26 cellular contexts compared by ENCODE assay signal in the genomic region with DNA sequence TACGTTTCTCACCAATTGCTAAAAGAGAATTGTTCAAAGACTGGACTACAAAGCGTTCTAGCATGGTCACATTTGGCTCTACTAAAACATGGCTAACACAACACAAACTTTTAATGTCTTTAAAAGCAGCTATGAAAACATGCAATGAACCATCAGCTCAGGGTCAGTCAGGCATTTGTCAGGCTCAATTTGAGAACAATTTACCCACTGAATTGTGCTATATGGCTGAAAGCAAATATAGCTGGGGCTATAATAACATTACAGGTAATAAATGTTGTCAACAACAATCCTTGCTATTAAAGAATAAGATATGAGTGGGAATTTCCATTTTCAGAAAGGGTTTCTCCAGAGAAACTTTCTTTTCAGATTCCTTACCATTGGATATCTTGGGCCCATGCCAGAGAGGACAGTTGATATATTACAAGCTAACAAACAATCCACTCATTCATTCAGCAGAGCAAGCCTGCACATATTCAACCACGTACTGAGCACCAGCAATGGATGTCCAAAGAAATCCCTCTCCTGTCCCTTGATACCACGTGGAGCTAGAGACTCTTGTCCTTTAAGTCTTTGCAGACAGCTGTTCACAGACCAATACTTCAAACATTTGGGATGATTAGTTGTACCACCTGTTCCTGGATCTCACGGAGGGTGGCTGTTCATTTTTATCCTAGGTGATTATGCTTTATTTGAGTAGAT.
DNase-seq lines count a peak whose midpoint lies in the region; ATAC-seq and TF ChIP-seq lines count a peak whose summit lies in the region.
"Had no signal": no experiment of that assay in that cellular context is flagged by ENCODE, and none has a peak within 500 bp of the region (broad histone marks: within the 10 kb centered on the region; RNA-seq: fewer than 3 reads in every experiment).

No MANE protein-coding gene starts in this region.

- TF ChIP-seq CTCF in mesothelial cell of epicardium (IDR thresholded peaks at IDR 0.05; ENCODE audit: unreplicated experiment) (no peak), PC-3 (conservative IDR thresholded peaks at IDR 0.05; ENCODE audit: low read depth, low read length) (no peak), OCI-LY7 (conservative IDR thresholded peaks at IDR 0.05; ENCODE audit: low read length) (no peak), HFFc6 (IDR thresholded peaks at IDR 0.05) (no peak)

- BruUV-seq in PC-3 (replicated peaks; lab: Mats Ljungman, UMichigan) (no TSS peak), OCI-LY7 (replicated peaks; lab: Mats Ljungman, UMichigan) (no TSS peak)

- H3K79me2 ChIP-seq in Karpas-422 (ENCODE audit: low read length) (peaks cover 69% of the 10 kb centered on the region), PC-3 (ENCODE audit: low read length) (no peaks in the 10 kb centered on the region), OCI-LY7 (ENCODE audit: insufficient read depth, low read depth, low read length) (no peaks in the 10 kb centered on the region)

- no peak overlapping the region for H3K4me3 ChIP-seq in Karpas-422 (ENCODE audit: low read length)
- no peak overlapping the region for H3K4me3 ChIP-seq in PC-3 (ENCODE audit: low read length)
- H3K4me3 ChIP-seq in OCI-LY7 (ENCODE audit: low read depth, low read length, poor library complexity, severe bottlenecking), result no peak overlapping the region
- H3K4me3 ChIP-seq: cardiac muscle cell, esophagus muscularis mucosa, gastrocnemius medialis, suprapubic skin had no signal

- peaks cover 7% of the 10 kb centered on the region for H3K36me3 Mint-ChIP-seq in mesothelial cell of epicardium
- no peaks in the 10 kb centered on the region for H3K36me3 Mint-ChIP-seq in HFFc6 (ENCODE audit: low read depth)
- H3K36me3 Mint-ChIP-seq: CD14-positive monocyte had no signal

- H3K27ac ChIP-seq in Karpas-422 (ENCODE audit: low read length), result peak overlapping the region; percentile 7
- no peak overlapping the region for H3K27ac ChIP-seq in PC-3 (ENCODE audit: low read length)
- no peak overlapping the region for H3K27ac ChIP-seq in OCI-LY7 (ENCODE audit: low read depth, low read length, poor library complexity, severe bottlenecking)
- H3K27ac ChIP-seq: cardiac muscle cell, esophagus muscularis mucosa, gastrocnemius medialis, suprapubic skin had no signal

- H3K27me3 Mint-ChIP-seq in mesothelial cell of epicardium (ENCODE audit: low read depth), result no peaks in the 10 kb centered on the region
- H3K27me3 Mint-ChIP-seq in HFFc6 (ENCODE audit: insufficient read depth), result no peaks in the 10 kb centered on the region
- H3K27me3 Mint-ChIP-seq: natural killer cell treated with Interleukin-12 subunit alpha and Interleukin-12 subunit beta and Interleukin-15 and Interleukin-18, amount 100 ng/mL, for 72 hours; stimulated activated memory B cell treated with anti-CD40 and anti-IgM and Interleukin-4, amounts not matched to agents 10 μg/mL and 1 μg/mL and 100 μg/mL, for 72 hours had no signal

- no peak for ATAC-seq in PC-3
- ATAC-seq: gastrocnemius medialis; left ventricle myocardium superior; natural killer cell treated with Interleukin-12 subunit alpha and Interleukin-12 subunit beta and Interleukin-15 and Interleukin-18, amount 100 ng/mL, for 72 hours; stimulated activated memory B cell treated with anti-CD40 and anti-IgM and Interleukin-4, amounts not matched to agents 10 μg/mL and 1 μg/mL and 100 μg/mL, for 72 hours had no signal

- H3K4me3 Mint-ChIP-seq in mesothelial cell of epicardium (no peak overlapping the region), HFFc6 (no peak overlapping the region)
- H3K4me3 Mint-ChIP-seq: activated T-helper 1 cell treated with anti-CD3 and anti-CD28 coated beads, Interleukin-12 subunit alpha, Interleukin-12 subunit beta, Interleukin-2, Interleukin-4 antibody, amounts not matched to agents 30 ng/mL and 10 ng/mL and 1 ng/mL, durations not matched to agents 14 hours and 24 hours and 36 hours; CD14-positive monocyte; endodermal cell; natural killer cell treated with Interleukin-12 subunit alpha and Interleukin-12 subunit beta and Interleukin-15 and Interleukin-18, amount 100 ng/mL, for 72 hours; stimulated activated memory B cell treated with anti-CD40 and anti-IgM and Interleukin-4, amounts not matched to agents 10 μg/mL and 1 μg/mL and 100 μg/mL, for 72 hours had no signal

- in situ Hi-C loops in Caki2 (cut with HindIII; ENCODE audit: low pct_unique_long_range_greater_than_20kb, low sequenced_read_pairs), result no loop called here

- H3K27ac Mint-ChIP-seq in mesothelial cell of epicardium (peak overlapping the region; percentile 59), HFFc6 (no peak overlapping the region)
- H3K27ac Mint-ChIP-seq: activated T-helper 1 cell treated with anti-CD3 and anti-CD28 coated beads, Interleukin-12 subunit alpha, Interleukin-12 subunit beta, Interleukin-2, Interleukin-4 antibody, amounts not matched to agents 30 ng/mL and 10 ng/mL and 1 ng/mL, durations not matched to agents 14 hours and 24 hours and 36 hours; CD14-positive monocyte; endodermal cell; natural killer cell treated with Interleukin-12 subunit alpha and Interleukin-12 subunit beta and Interleukin-15 and Interleukin-18, amount 100 ng/mL, for 72 hours; stimulated activated memory B cell treated with anti-CD40 and anti-IgM and Interleukin-4, amounts not matched to agents 10 μg/mL and 1 μg/mL and 100 μg/mL, for 72 hours had no signal

- H4K20me1 ChIP-seq in Karpas-422 (ENCODE audit: insufficient read depth, low read depth, low read length) (no peaks in the 10 kb centered on the region), PC-3 (ENCODE audit: low read length) (no peaks in the 10 kb centered on the region), OCI-LY7 (ENCODE audit: insufficient read depth, low read length) (no peaks in the 10 kb centered on the region)

- CTCF ChIA-PET in PC-3 (lab: Charles Lee), result interaction anchor here (0.6 kb wide), 1 partner anchor 1909 kb away, joined by 7 read pairs; no protein-coding TSS in a partner anchor
- CTCF ChIA-PET in OCI-LY7 (lab: Charles Lee; ENCODE audit: unreplicated experiment), result no interaction called here

- H3K4me2 ChIP-seq in Karpas-422 (ENCODE audit: low read depth, low read length, poor library complexity, severe bottlenecking) (no peak overlapping the region), PC-3 (ENCODE audit: low read length) (no peak overlapping the region), OCI-LY7 (ENCODE audit: low read length) (no peak overlapping the region)

- POLR2A ChIA-PET in PC-3 (lab: Charles Lee; ENCODE audit: unreplicated experiment), result no interaction called here
- POLR2A ChIA-PET in OCI-LY7 (lab: Charles Lee), result interaction anchor here (1.8 to 2.1 kb wide), 2 partner anchors 9 to 14 kb away, joined by 3 to 7 read pairs; no protein-coding TSS in a partner anchor

- H3K9me3 Mint-ChIP-seq in mesothelial cell of epicardium, result peaks cover 9% of the 10 kb centered on the region
- H3K9me3 Mint-ChIP-seq in HFFc6, result no peaks in the 10 kb centered on the region
- H3K9me3 Mint-ChIP-seq: natural killer cell treated with Interleukin-12 subunit alpha and Interleukin-12 subunit beta and Interleukin-15 and Interleukin-18, amount 100 ng/mL, for 72 hours; stimulated activated memory B cell treated with anti-CD40 and anti-IgM and Interleukin-4, amounts not matched to agents 10 μg/mL and 1 μg/mL and 100 μg/mL, for 72 hours had no signal

- H3K27me3 ChIP-seq in Karpas-422 (ENCODE audit: low read length) (no peaks in the 10 kb centered on the region), PC-3 (ENCODE audit: low read length) (no peaks in the 10 kb centered on the region)
- H3K27me3 ChIP-seq: cardiac muscle cell, esophagus muscularis mucosa, gastrocnemius medialis, suprapubic skin had no signal

- H3K9me3 ChIP-seq in Karpas-422 (ENCODE audit: low read length) (no peaks in the 10 kb centered on the region), PC-3 (ENCODE audit: low read length) (no peaks in the 10 kb centered on the region), OCI-LY7 (ENCODE audit: low read length) (no peaks in the 10 kb centered on the region)
- H3K9me3 ChIP-seq: esophagus muscularis mucosa, gastrocnemius medialis, suprapubic skin had no signal

- intact Hi-C loops in PC-3 (cut with micrococcal nuclease), result no loop called here
- intact Hi-C loops in OCI-LY7 (cut with micrococcal nuclease; ENCODE audit: unreplicated experiment), result no loop called here

- no peaks in the 10 kb centered on the region for H3K9me2 ChIP-seq in Karpas-422 (replicated peaks; ENCODE audit: insufficient read depth, low read length)
- H3K9me2 ChIP-seq in PC-3 (replicated peaks; ENCODE audit: low read length), result no peaks in the 10 kb centered on the region
- no peaks in the 10 kb centered on the region for H3K9me2 ChIP-seq in OCI-LY7 (ENCODE audit: insufficient read depth, low read length)

- H3K9ac ChIP-seq in Karpas-422 (ENCODE audit: low read length), result no peak overlapping the region
- H3K9ac ChIP-seq in PC-3 (ENCODE audit: low read length), result no peak overlapping the region

- H3K4me1 ChIP-seq in Karpas-422 (ENCODE audit: low read length) (peaks cover 25% of the 10 kb centered on the region), PC-3 (ENCODE audit: insufficient read depth, low read length) (no peaks in the 10 kb centered on the region), OCI-LY7 (ENCODE audit: insufficient read depth, low read length, poor library complexity, severe bottlenecking) (peaks cover 14% of the 10 kb centered on the region)
- H3K4me1 ChIP-seq: esophagus muscularis mucosa, gastrocnemius medialis, suprapubic skin had no signal

- H3K4me1 Mint-ChIP-seq in mesothelial cell of epicardium, result peaks cover 10% of the 10 kb centered on the region
- peaks cover 4% of the 10 kb centered on the region for H3K4me1 Mint-ChIP-seq in HFFc6 (ENCODE audit: low read depth)
- H3K4me1 Mint-ChIP-seq: CD14-positive monocyte had no signal

- DNase-seq in Caki2 (ENCODE audit: low read depth) (peak; percentile 43), Karpas-422 (no peak), NCI-H82 treated with DMSO at 0.1 percent for 48 hours (lab: John Stamatoyannopoulos, UW; ENCODE audit: unreplicated experiment) (peak; percentile 27), mesothelial cell of epicardium (ENCODE audit: low spot score in 2 of 2, unreplicated experiment in 2 of 2) (no peak), PC-3 (no peak), OCI-LY7 (ENCODE audit: low spot score) (no peak), HFFc6 (no peak)
- DNase-seq: activated naive CD4-positive, alpha-beta T cell treated with anti-CD3 and anti-CD28 coated beads, Interleukin-2, amount 50 U/mL, for 16 hours; endodermal cell; gastrocnemius medialis; GF-D8; hypothalamus; left ventricle myocardium superior; midbrain; NCI-H1092 treated with DMSO at 0.1 percent for 48 hours; NCI-H2107; retina; stimulated activated CD4-positive, alpha-beta T cell treated with anti-CD3 and anti-CD28 coated beads, Interleukin-4, amount 100 ng/mL, for 1 hour; T-helper 1 cell had no signal

- peaks cover 26% of the 10 kb centered on the region for H3K36me3 ChIP-seq in Karpas-422 (ENCODE audit: insufficient read depth, low read length)
- no peaks in the 10 kb centered on the region for H3K36me3 ChIP-seq in PC-3 (ENCODE audit: low read depth, low read length)
- no peaks in the 10 kb centered on the region for H3K36me3 ChIP-seq in OCI-LY7 (ENCODE audit: insufficient read depth, low read length)
- H3K36me3 ChIP-seq: cardiac muscle cell, esophagus muscularis mucosa, gastrocnemius medialis, suprapubic skin had no signal

- no peak overlapping the region for H2AFZ ChIP-seq in Karpas-422 (ENCODE audit: low read length)
- no peak overlapping the region for H2AFZ ChIP-seq in PC-3 (ENCODE audit: low read length)
- no peak overlapping the region for H2AFZ ChIP-seq in OCI-LY7 (ENCODE audit: low read length)

- no peaks in the 10 kb centered on the region for H3F3A ChIP-seq in PC-3 (ENCODE audit: low read length, unreplicated experiment)

Comparison
In these comparisons a context has a peak if more than half of its experiments do, and no peak if none do; other contexts are left out.
1. DNase-seq: peak in Caki2 (single experiment) and NCI-H82 treated with DMSO at 0.1 percent for 48 hours (single experiment); none in Karpas-422 (single experiment), mesothelial cell of epicardium (0 of 2), PC-3 (single experiment), OCI-LY7 (single experiment) and HFFc6 (single experiment).